ENCODE assay signal across 23 cellular contexts in genomic region chr6:30703011-30703410, GRCh38.
"Had no signal": no experiment of that assay in that cellular context is flagged by ENCODE, and none has a peak within 500 bp of the region (broad histone marks: within the 10 kb centered on the region; RNA-seq: fewer than 3 reads in every experiment).

No MANE protein-coding gene starts in this region.

- H3K4me3 Mint-ChIP-seq: naive B cell; nephron progenitor cell; stimulated activated naive B cell treated with anti-CD40 and anti-IgM and Interleukin-4, amounts not matched to agents 10 μg/mL and 1 μg/mL and 100 μg/mL, for 72 hours had no signal

- H3K27ac ChIP-seq: coronary artery, dorsolateral prefrontal cortex, heart left ventricle, left lung, right atrium auricular region, stomach, thoracic aorta, transverse colon had no signal

- ATAC-seq: esophagus mucosa; left lung; stimulated activated naive B cell treated with anti-CD40 and anti-IgM and Interleukin-4, amounts not matched to agents 10 μg/mL and 1 μg/mL and 100 μg/mL, for 72 hours had no signal

- H3K27me3 ChIP-seq: dorsolateral prefrontal cortex, heart left ventricle, left lung, neutrophil, right atrium auricular region, stomach, transverse colon had no signal

- DNase-seq: caudate nucleus; effector CD8-positive, alpha-beta T cell; heart left ventricle; hypothalamus; left lung; mesendoderm; naive B cell; nephron progenitor cell; small intestine; stimulated activated CD4-positive, alpha-beta T cell treated with anti-CD3 and anti-CD28 coated beads, Interleukin-4, amount 100 ng/mL, for 4 hours; stimulated activated naive B cell treated with anti-CD40 and anti-IgM and Interleukin-4, amounts not matched to agents 10 μg/mL and 1 μg/mL and 100 μg/mL, for 72 hours; stomach; substantia nigra; transverse colon had no signal

- H3K9me3 Mint-ChIP-seq: naive B cell; nephron progenitor cell; stimulated activated naive B cell treated with anti-CD40 and anti-IgM and Interleukin-4, amounts not matched to agents 10 μg/mL and 1 μg/mL and 100 μg/mL, for 72 hours had no signal

- H3K9me3 ChIP-seq: heart left ventricle, left lung, neutrophil, right atrium auricular region, stomach, thoracic aorta, transverse colon had no signal

- H3K4me1 ChIP-seq: stomach, transverse colon had no signal

- H3K27ac Mint-ChIP-seq: nephron progenitor cell; stimulated activated naive B cell treated with anti-CD40 and anti-IgM and Interleukin-4, amounts not matched to agents 10 μg/mL and 1 μg/mL and 100 μg/mL, for 72 hours had no signal

- FAIRE-seq: frontal cortex, islet of Langerhans, small intestine, urothelium cell line had no signal

- H3K4me3 ChIP-seq: coronary artery, dorsolateral prefrontal cortex, heart left ventricle, left lung, right atrium auricular region, stomach, thoracic aorta, transverse colon had no signal

- H3K27me3 Mint-ChIP-seq: naive B cell; stimulated activated naive B cell treated with anti-CD40 and anti-IgM and Interleukin-4, amounts not matched to agents 10 μg/mL and 1 μg/mL and 100 μg/mL, for 72 hours had no signal

- H3K36me3 ChIP-seq: neutrophil, transverse colon had no signal
